In genomic region chr12:113315358-113315757, GRCh38 we compare ENCODE assay signal across 20 cellular contexts.
"Had no signal": no experiment of that assay in that cellular context is flagged by ENCODE, and none has a peak within 500 bp of the region (broad histone marks: within the 10 kb centered on the region; RNA-seq: fewer than 3 reads in every experiment).

No MANE protein-coding gene starts in this region.

- ATAC-seq: effector memory CD8-positive, alpha-beta T cell; gastrocnemius medialis; natural killer cell treated with Interleukin-12 subunit alpha and Interleukin-12 subunit beta and Interleukin-15 and Interleukin-18, amount 100 ng/mL, for 72 hours; sciatic nerve; stimulated activated effector memory CD8-positive, alpha-beta T cell treated with anti-CD3 and anti-CD28 coated beads, Interleukin-12 subunit alpha, Interleukin-12 subunit beta, amount 100 ng/mL, for 72 hours had no signal

- H2AFZ ChIP-seq: parathyroid adenoma had no signal

- H3K27me3 ChIP-seq: gastrocnemius medialis, stomach, thyroid gland, vagina had no signal

- H3K27me3 Mint-ChIP-seq: effector memory CD8-positive, alpha-beta T cell; naive B cell; natural killer cell treated with Interleukin-12 subunit alpha and Interleukin-12 subunit beta and Interleukin-15 and Interleukin-18, amount 100 ng/mL, for 72 hours; progenitor cell of endocrine pancreas had no signal

- H3K4me1 ChIP-seq: gastrocnemius medialis, parathyroid adenoma, stomach, thyroid gland, vagina had no signal

- H3K4me1 Mint-ChIP-seq: immature natural killer cell had no signal

- DNase-seq: cortex of kidney; effector memory CD8-positive, alpha-beta T cell; foreskin fibroblast; hypothalamus; immature natural killer cell; naive B cell; stimulated activated CD4-positive, alpha-beta T cell treated with anti-CD3 and anti-CD28 coated beads, Interleukin-2, amount 100 ng/mL, for 24 hours; stimulated activated CD4-positive, alpha-beta T cell treated with anti-CD3 and anti-CD28 coated beads, Interleukin-4, amount 100 ng/mL, for 24 hours; stimulated activated naive CD4-positive, alpha-beta T cell treated with Interleukin-2 at 50 U/mL for 16 hours; stomach; thyroid gland; trophoblast cell had no signal

- H3K9ac ChIP-seq: parathyroid adenoma had no signal

- H3K9me3 ChIP-seq: gastrocnemius medialis, stomach, thyroid gland, vagina had no signal

- H3K4me3 Mint-ChIP-seq: effector memory CD8-positive, alpha-beta T cell; immature natural killer cell; naive B cell; natural killer cell treated with Interleukin-12 subunit alpha and Interleukin-12 subunit beta and Interleukin-15 and Interleukin-18, amount 100 ng/mL, for 72 hours; neural crest cell; stimulated activated effector memory CD8-positive, alpha-beta T cell treated with anti-CD3 and anti-CD28 coated beads, Interleukin-12 subunit alpha, Interleukin-12 subunit beta, amount 100 ng/mL, for 72 hours had no signal

- H3K79me2 ChIP-seq: parathyroid adenoma had no signal

- H3K27ac Mint-ChIP-seq: immature natural killer cell; natural killer cell treated with Interleukin-12 subunit alpha and Interleukin-12 subunit beta and Interleukin-15 and Interleukin-18, amount 100 ng/mL, for 72 hours; progenitor cell of endocrine pancreas; stimulated activated effector memory CD8-positive, alpha-beta T cell treated with anti-CD3 and anti-CD28 coated beads, Interleukin-12 subunit alpha, Interleukin-12 subunit beta, amount 100 ng/mL, for 72 hours had no signal

- H3K27ac ChIP-seq: parathyroid adenoma, stomach, thyroid gland, vagina had no signal

- H3K9me3 Mint-ChIP-seq: effector memory CD8-positive, alpha-beta T cell; immature natural killer cell; naive B cell; neural crest cell; stimulated activated effector memory CD8-positive, alpha-beta T cell treated with anti-CD3 and anti-CD28 coated beads, Interleukin-12 subunit alpha, Interleukin-12 subunit beta, amount 100 ng/mL, for 72 hours had no signal

- H3K4me3 ChIP-seq: gastrocnemius medialis, stomach, thyroid gland, vagina had no signal
